Comparison of ENCODE assay signal across 14 cellular contexts in genomic region chr10:71323407-71323806, GRCh38. TPM values are rescaled to one million over a fixed set of nuclear protein-coding genes. Genes with fewer than 3 reads are reported as not detected.
DNase-seq lines count a peak whose midpoint lies in the region; ATAC-seq and TF ChIP-seq lines count a peak whose summit lies in the region.
"Had no signal": no experiment of that assay in that cellular context is flagged by ENCODE, and none has a peak within 500 bp of the region (broad histone marks: within the 10 kb centered on the region; RNA-seq: fewer than 3 reads in every experiment).

No MANE protein-coding gene starts in this region.

- no peak overlapping the region for H3K18ac ChIP-seq in neuronal stem cell (ENCODE audit: low read length)

- H2BK120ac ChIP-seq in neuronal stem cell (ENCODE audit: low read depth, low read length): no peak overlapping the region

- no peaks in the 10 kb centered on the region for H3K9me3 Mint-ChIP-seq in endodermal cell
- H3K9me3 Mint-ChIP-seq: natural killer cell treated with Interleukin-12 subunit alpha and Interleukin-12 subunit beta and Interleukin-15 and Interleukin-18, amount 100 ng/mL, for 72 hours had no signal

- H3K23ac ChIP-seq in neuronal stem cell (ENCODE audit: low read depth, low read length, poor library complexity): no peak overlapping the region

- no peak overlapping the region for H2AK5ac ChIP-seq in neuronal stem cell (ENCODE audit: low read depth, low read length)

- H3K36me3 ChIP-seq in endodermal cell (ENCODE audit: control insufficient read depth, insufficient read depth, low read length): peaks cover 15% of the 10 kb centered on the region
- peaks cover 0 to 4% of the 10 kb centered on the region in 2 donors for H3K36me3 ChIP-seq in neuronal stem cell (replicated peaks in 1 of 2; ENCODE audit: control insufficient read depth in 2 of 2, insufficient read depth in 2 of 2, low read length in 2 of 2)
- H3K36me3 ChIP-seq: SJSA1 had no signal

- H3K4me2 ChIP-seq in neuronal stem cell (ENCODE audit: insufficient read depth, low read length, poor library complexity, severe bottlenecking): no peak overlapping the region

- H2BK5ac ChIP-seq in neuronal stem cell (ENCODE audit: low read length): no peak overlapping the region

- H3K9ac ChIP-seq in endodermal cell (ENCODE audit: extremely low read depth, low read length, poor library complexity, severe bottlenecking): no peak overlapping the region
- H3K9ac ChIP-seq in neuronal stem cell (ENCODE audit: low read depth, low read length, poor library complexity): no peak overlapping the region

- 88 to 90% methylated on average over 3 to 4 of the region's 4 CpGs for WGBS in endodermal cell (ENCODE audit: insufficient coverage in 1 of 2, insufficient read length in 1 of 2), 2 experiments
- WGBS in neuronal stem cell (ENCODE audit: extremely low coverage in 2 of 2, insufficient read length in 2 of 2, insufficient replicate concordance in 1 of 2), 2 donors: no CpG with 5 or more reads among the region's 4 CpGs

- no peak overlapping the region for H3K4me3 Mint-ChIP-seq in endodermal cell
- H3K4me3 Mint-ChIP-seq: natural killer cell treated with Interleukin-12 subunit alpha and Interleukin-12 subunit beta and Interleukin-15 and Interleukin-18, amount 100 ng/mL, for 72 hours had no signal

- ATAC-seq in HG02884 (IDR thresholded peaks at IDR 0.05; ENCODE audit: unreplicated experiment): no peak
- ATAC-seq: natural killer cell treated with Interleukin-12 subunit alpha and Interleukin-12 subunit beta and Interleukin-15 and Interleukin-18, amount 100 ng/mL, for 72 hours had no signal

- no peak overlapping the region for H2AFZ ChIP-seq in neuronal stem cell (ENCODE audit: low read length)

- peaks cover 30% of the 10 kb centered on the region for H3K36me3 Mint-ChIP-seq in endodermal cell (ENCODE audit: low read depth)

- H2BK15ac ChIP-seq in neuronal stem cell (ENCODE audit: low read length): no peak overlapping the region

- no peaks in the 10 kb centered on the region for H3K27me3 ChIP-seq in endodermal cell (ENCODE audit: control insufficient read depth, insufficient read depth, low read length, poor library complexity, severe bottlenecking)
- no peaks in the 10 kb centered on the region for H3K27me3 ChIP-seq in neuronal stem cell (ENCODE audit: control insufficient read depth in 3 of 3, insufficient read depth in 3 of 3, low read depth in 1 of 3, low read length in 3 of 3)
- H3K27me3 ChIP-seq: SJSA1, tibial nerve had no signal

- no peak overlapping the region for H3K14ac ChIP-seq in neuronal stem cell (ENCODE audit: low read length)

- peaks cover 10% of the 10 kb centered on the region for H3K4me1 Mint-ChIP-seq in endodermal cell

- no peak for TF ChIP-seq POLR2A in NB4 (IDR thresholded peaks at IDR 0.05; ENCODE audit: extremely low read depth, insufficient read length)

- H3K4me3 ChIP-seq in NB4 (ENCODE audit: low read depth, low read length) (no peak overlapping the region), endodermal cell (ENCODE audit: low read length) (no peak overlapping the region), neuronal stem cell (ENCODE audit: low read length in 2 of 2) (no peak overlapping the region)
- H3K4me3 ChIP-seq: coronary artery, SJSA1, tibial nerve had no signal

- no peak overlapping the region for H3K4ac ChIP-seq in neuronal stem cell (ENCODE audit: low read length)

- DNase-seq in 8988T (peak; percentile 56), DMS114 treated with DMSO at 0.1 percent for 48 hours (lab: John Stamatoyannopoulos, UW; ENCODE audit: unreplicated experiment) (peak; percentile 26), NB4 (ENCODE audit: low read depth) (peak; percentile 49), dermis blood vessel endothelial cell (peak; percentile 53), endodermal cell (no peak), neuronal stem cell (ENCODE audit: low spot score) (no peak)
- no peak for DNase-seq in activated effector memory CD4-positive, alpha-beta T cell treated with anti-CD3 and anti-CD28 coated beads, Interleukin-2, amount 50 U/mL, for 16 hours
- DNase-seq: DND-41; stimulated activated CD4-positive, alpha-beta T cell treated with anti-CD3 and anti-CD28 coated beads, Interleukin-4, amount 100 ng/mL, for 24 hours had no signal

- no peak overlapping the region for H4K8ac ChIP-seq in neuronal stem cell (ENCODE audit: low read depth, low read length)

- H3K4me1 ChIP-seq in endodermal cell (ENCODE audit: control insufficient read depth, insufficient read depth, low read length) (peaks cover 7% of the 10 kb centered on the region), neuronal stem cell (ENCODE audit: control insufficient read depth in 2 of 2, insufficient read depth in 1 of 2, low read depth in 1 of 2, low read length in 2 of 2) (peaks cover 2 to 5% of the 10 kb centered on the region in 2 donors)

- H3K27ac ChIP-seq in endodermal cell (ENCODE audit: low read depth, low read length) (no peak overlapping the region), neuronal stem cell (replicated peaks; ENCODE audit: low read length) (no peak overlapping the region)
- H3K27ac ChIP-seq: coronary artery, SJSA1, tibial nerve had no signal

- peaks cover 2% of the 10 kb centered on the region for H3K79me1 ChIP-seq in neuronal stem cell (ENCODE audit: low read depth, low read length)

- no peak overlapping the region for H2BK12ac ChIP-seq in neuronal stem cell (ENCODE audit: low read length)

- no peaks in the 10 kb centered on the region for H3K9me3 ChIP-seq in endodermal cell (ENCODE audit: control insufficient read depth, low read length)
- no peaks in the 10 kb centered on the region for H3K9me3 ChIP-seq in neuronal stem cell (replicated peaks in 1 of 2; ENCODE audit: control insufficient read depth in 2 of 2, insufficient read depth in 1 of 2, low read depth in 1 of 2, low read length in 2 of 2)
- H3K9me3 ChIP-seq: SJSA1, tibial nerve had no signal

- no peak overlapping the region for H4K91ac ChIP-seq in neuronal stem cell (ENCODE audit: low read depth, low read length, poor library complexity)

- no peak overlapping the region for H3K27ac Mint-ChIP-seq in endodermal cell
- H3K27ac Mint-ChIP-seq: natural killer cell treated with Interleukin-12 subunit alpha and Interleukin-12 subunit beta and Interleukin-15 and Interleukin-18, amount 100 ng/mL, for 72 hours had no signal

- H3K27me3 Mint-ChIP-seq in endodermal cell (ENCODE audit: insufficient read depth): no peaks in the 10 kb centered on the region
- H3K27me3 Mint-ChIP-seq: natural killer cell treated with Interleukin-12 subunit alpha and Interleukin-12 subunit beta and Interleukin-15 and Interleukin-18, amount 100 ng/mL, for 72 hours had no signal

- no peak for TF ChIP-seq CTCF in NB4 (IDR thresholded peaks at IDR 0.05; ENCODE audit: low read depth, low read length)
- TF ChIP-seq CTCF in endodermal cell (conservative IDR thresholded peaks at IDR 0.05): no peak

RNA-seq across cellular contexts. Expression of gene SLC29A3, which starts 4.3 kb away (rescaled TPM):
- total RNA-seq in dermis blood vessel endothelial cell (2.0 and 2.6 TPM in 2 replicates), endodermal cell (10 to 100 TPM; 14.1 to 16.8 TPM)
- 11.4 TPM for polyA plus RNA-seq in endodermal cell (2013, experiment 1 of 2)
- polyA plus RNA-seq in endodermal cell (2013, experiment 2 of 2): 9.7 TPM
- polyA plus RNA-seq in neuronal stem cell (2013, experiment 1 of 2): 5.2 TPM
- polyA plus RNA-seq in neuronal stem cell (2013, experiment 2 of 2): 5.5 TPM

Comparison
In these comparisons a context has a peak if more than half of its experiments do, and no peak if none do; other contexts are left out.
1. DNase-seq: peak in 8988T (single experiment), DMS114 treated with DMSO at 0.1 percent for 48 hours (single experiment), NB4 (single experiment) and dermis blood vessel endothelial cell (single experiment); none in activated effector memory CD4-positive, alpha-beta T cell treated with anti-CD3 and anti-CD28 coated beads, Interleukin-2, amount 50 U/mL, for 16 hours (single experiment), endodermal cell (single experiment) and neuronal stem cell (single experiment).